11 cellular contexts compared by ENCODE assay signal in the genomic region with DNA sequence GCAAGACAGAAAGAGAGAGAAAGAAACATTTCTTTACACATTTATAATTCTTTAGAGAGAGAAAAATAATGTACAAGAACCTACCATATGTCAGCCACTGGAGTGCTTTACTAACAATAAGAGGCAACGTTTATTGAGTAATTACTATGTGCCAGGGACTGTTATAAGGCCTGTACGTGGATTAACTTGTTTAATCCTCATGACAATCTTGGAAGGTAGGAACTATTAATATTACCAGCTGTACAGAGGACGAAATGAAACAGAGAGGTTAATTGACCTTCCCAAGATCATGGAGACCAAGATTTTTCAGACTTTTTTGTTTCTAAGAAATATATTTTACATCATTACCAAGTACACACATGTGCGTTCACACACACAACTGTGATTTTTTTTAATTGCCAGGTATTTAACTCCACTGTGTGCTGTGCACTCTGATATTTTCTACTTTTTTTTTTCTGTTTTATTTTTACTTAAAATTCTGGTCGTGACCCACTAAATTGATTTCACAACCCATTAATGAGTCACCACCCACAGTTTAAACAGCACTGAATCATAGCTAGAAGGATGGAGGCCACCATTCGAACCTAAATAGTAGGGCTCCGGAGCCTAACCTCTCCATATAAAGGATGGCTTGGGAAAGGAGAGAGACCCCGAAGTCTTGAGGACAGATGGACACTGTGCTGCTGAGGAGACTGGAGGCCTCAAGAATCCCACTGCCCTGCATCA. TPM values are rescaled to one million over a fixed set of nuclear protein-coding genes. Genes with fewer than 3 reads are reported as not detected.
DNase-seq lines count a peak whose midpoint lies in the region; ATAC-seq and TF ChIP-seq lines count a peak whose summit lies in the region.
"Had no signal": no experiment of that assay in that cellular context is flagged by ENCODE, and none has a peak within 500 bp of the region (broad histone marks: within the 10 kb centered on the region; RNA-seq: fewer than 3 reads in every experiment).

No MANE protein-coding gene starts in this region.

- no peak for ATAC-seq in HG03457 (IDR thresholded peaks at IDR 0.05; ENCODE audit: unreplicated experiment)

- H3K9me3 ChIP-seq in fibroblast of lung (ENCODE audit: control insufficient read depth, insufficient read depth, low read depth, low read length) (no peaks in the 10 kb centered on the region), stomach (no peaks in the 10 kb centered on the region)
- H3K9me3 ChIP-seq: esophagus muscularis mucosa had no signal

- POLR2A ChIA-PET in RWPE1 (lab: Yijun Ruan, JAX; ENCODE audit: low non-redundant PET), result no interaction called here

- TF ChIP-seq EP300 in stomach (IDR thresholded peaks at IDR 0.05), result no peak

- H3K4me3 ChIP-seq in fibroblast of lung (replicated peaks in 1 of 4; ENCODE audit: control extremely low read depth in 1 of 4, insufficient read depth in 1 of 4, low read depth in 3 of 4, low read length in 4 of 4) (peak overlapping the region in 2 of 4 experiments; percentile 1 to 29), stomach (no peak overlapping the region)
- H3K4me3 ChIP-seq: esophagus muscularis mucosa had no signal

- H3K27ac ChIP-seq in RWPE1 (peak overlapping the region; percentile 64), fibroblast of lung (ENCODE audit: insufficient read depth, low read length) (peak overlapping the region; percentile 24), stomach (peak overlapping the region in 3 of 5 donors; percentile 36 to 74 (median 70))

- no peaks in the 10 kb centered on the region for H4K20me1 ChIP-seq in fibroblast of lung (ENCODE audit: control insufficient read depth, extremely low read depth, insufficient read depth, low read length)

- intact Hi-C loops in stomach (cut with DNase I; ENCODE audit: low total_unique reads), result loop anchor here (5.0 kb wide), 1 partner anchor 47 kb away; no protein-coding TSS in a partner anchor

- DNase-seq in H4 (ENCODE audit: low spot score) (peak; percentile 70), RWPE1 (ENCODE audit: low spot score) (peak; percentile 70), fibroblast of lung (ENCODE audit: low read depth in 2 of 2) (peak; percentile 86 to 94), stomach (no peak), NCI-H526 treated with DMSO at 0.1 percent for 48 hours (lab: John Stamatoyannopoulos, UW) (no peak)
- no peak for DNase-seq in stimulated activated CD8-positive, alpha-beta memory T cell treated with anti-CD3 and anti-CD28 coated beads, Interleukin-4, amount 100 ng/mL, for 48 hours
- DNase-seq in activated CD8-positive, alpha-beta memory T cell treated with anti-CD3 and anti-CD28 coated beads, Interleukin-2, amount 50 U/mL, for 4 hours, result no peak
- DNase-seq: NCI-H146; stimulated activated naive CD4-positive, alpha-beta T cell had no signal

- peaks cover 40% of the 10 kb centered on the region for H3K79me2 ChIP-seq in fibroblast of lung (ENCODE audit: control insufficient read depth, insufficient read depth, low read length)

- WGBS in stomach, 5 donors, result 34 to 55% (median 47%) methylated on average over 8 of the region's 8 CpGs

- H3K36me3 ChIP-seq in fibroblast of lung (ENCODE audit: control insufficient read depth, insufficient read depth, low read length), result peaks cover 14% of the 10 kb centered on the region
- H3K36me3 ChIP-seq in stomach, result peaks cover 9 to 41% (median 34%) of the 10 kb centered on the region in 4 donors

- no peaks in the 10 kb centered on the region for H3K27me3 ChIP-seq in fibroblast of lung (ENCODE audit: control insufficient read depth, insufficient read depth, low read length)
- peaks cover 0 to 22% (median 0%) of the 10 kb centered on the region in 3 donors for H3K27me3 ChIP-seq in stomach

- no peak overlapping the region for H2AFZ ChIP-seq in fibroblast of lung (ENCODE audit: low read length)

- CTCF ChIA-PET in RWPE1 (lab: Yijun Ruan, JAX), result interaction anchor here (0.5 to 1.3 kb wide), 3 partner anchors 9 to 168 kb away, joined by 3 to 4 read pairs (median 3); no protein-coding TSS in a partner anchor

- H3K4me2 ChIP-seq in fibroblast of lung (ENCODE audit: extremely low read depth, insufficient read depth, low read length), result peak overlapping the region; percentile 66

- TF ChIP-seq CTCF in RWPE1 (conservative IDR thresholded peaks at IDR 0.05; ENCODE audit: low read depth) (no peak), fibroblast of lung (conservative IDR thresholded peaks at IDR 0.05 in 1 of 2, IDR thresholded peaks at IDR 0.05 in 1 of 2; ENCODE audit: low read depth in 1 of 2, low read length in 2 of 2) (no peak), stomach (IDR thresholded peaks at IDR 0.05) (no peak)

- H3K4me1 ChIP-seq in fibroblast of lung (ENCODE audit: control insufficient read depth, extremely low read depth, insufficient read depth, low read length), result peaks cover 48% of the 10 kb centered on the region
- peaks cover 25 to 59% (median 37%) of the 10 kb centered on the region in 4 donors for H3K4me1 ChIP-seq in stomach

- no peak overlapping the region for H3K9ac ChIP-seq in fibroblast of lung (ENCODE audit: insufficient read depth, low read length)

- no peak for TF ChIP-seq POLR2A in stomach (IDR thresholded peaks at IDR 0.05)

RNA-seq across cellular contexts. Expression of a gene that starts 21.4 kb away (rescaled TPM):
- 0.60 and 1.3 TPM in 2 replicates for total RNA-seq in H4 (2014; rRNA removed; shearing (Covaris generic))
- total RNA-seq in fibroblast of lung (14.4 and 28.4 TPM in 2 replicates), stomach (100 to 1,000 TPM in 1 of 5 donors, 10 to 100 TPM in 4; 21.0 to 125 (median 54.2) TPM)
- polyA plus RNA-seq in fibroblast of lung (18.8 and 31.2 TPM in 2 replicates), stomach (10 to 100 TPM; 39.4 to 59.3 (median 40.8) TPM)
- polyA plus RNA-seq in fibroblast of lung (2012), result 112 and 132 TPM in 2 replicates
- 267 and 318 TPM in 2 replicates for polyA minus RNA-seq in fibroblast of lung (ENCODE audit: low replicate concordance)

RNA-seq across cellular contexts. Expression of a gene that starts 48.4 kb away (rescaled TPM):
- 25.3 and 38.9 TPM in 2 replicates for total RNA-seq in H4 (2014; rRNA removed; shearing (Covaris generic))
- total RNA-seq in fibroblast of lung, result 24.9 and 35.5 TPM in 2 replicates
- 16.4 and 26.1 TPM in 2 replicates for polyA plus RNA-seq in fibroblast of lung
- polyA plus RNA-seq in fibroblast of lung (2012), result 34.5 and 44.0 TPM in 2 replicates
- 71.9 and 76.7 TPM in 2 replicates for polyA minus RNA-seq in fibroblast of lung (ENCODE audit: low replicate concordance)
- total RNA-seq in stomach, result 100 to 1,000 TPM in 3 of 5 donors, 10 to 100 TPM in 2; 24.0 to 405 (median 102) TPM
- 10 to 100 TPM; 26.9 to 47.5 (median 35.0) TPM for polyA plus RNA-seq in stomach

Comparison
In these comparisons a context has a peak if more than half of its experiments do, and no peak if none do; other contexts are left out.
1. DNase-seq: peak in H4 (single experiment), RWPE1 (single experiment) and fibroblast of lung (2 of 2); none in stomach (single experiment), stimulated activated CD8-positive, alpha-beta memory T cell treated with anti-CD3 and anti-CD28 coated beads, Interleukin-4, amount 100 ng/mL, for 48 hours (single experiment), activated CD8-positive, alpha-beta memory T cell treated with anti-CD3 and anti-CD28 coated beads, Interleukin-2, amount 50 U/mL, for 4 hours (single experiment) and NCI-H526 treated with DMSO at 0.1 percent for 48 hours (single experiment).
2. Peak in every context shown above with its lines, with median percentiles within 50 percentile points of each other: H3K27ac ChIP-seq.